13 cellular contexts compared by ENCODE assay signal in the genomic region with DNA sequence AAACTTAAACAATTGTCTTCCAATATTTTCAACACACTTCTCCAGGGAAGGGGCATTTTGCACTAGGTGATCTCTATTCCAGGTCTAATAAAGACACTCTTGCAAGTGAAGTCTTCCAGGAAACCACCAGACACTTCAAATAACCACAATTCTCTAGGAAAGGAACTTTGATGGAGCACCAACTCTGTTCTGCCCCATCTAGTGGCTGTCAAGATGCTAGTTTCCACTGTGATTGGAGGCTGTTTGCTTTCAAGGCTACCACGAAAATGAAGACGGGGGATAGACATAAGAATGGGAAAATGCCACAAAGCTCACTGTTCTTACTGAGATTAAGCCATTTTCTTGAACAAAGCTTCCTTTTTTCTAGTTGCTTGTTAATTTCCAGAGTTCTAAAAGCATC.
DNase-seq lines count a peak whose midpoint lies in the region; ATAC-seq and TF ChIP-seq lines count a peak whose summit lies in the region.
"Had no signal": no experiment of that assay in that cellular context is flagged by ENCODE, and none has a peak within 500 bp of the region (broad histone marks: within the 10 kb centered on the region; RNA-seq: fewer than 3 reads in every experiment).

No MANE protein-coding gene starts in this region.

- H3K36me3 Mint-ChIP-seq in WTC11 = no peaks in the 10 kb centered on the region
- H3K36me3 Mint-ChIP-seq: natural killer cell had no signal

- H3K27me3 Mint-ChIP-seq in WTC11 (ENCODE audit: low read depth) = no peaks in the 10 kb centered on the region
- H3K27me3 Mint-ChIP-seq: activated T-helper 17 cell treated with anti-CD3 and anti-CD28 coated beads, Interleukin-2, amount 50 U/mL, for 72 hours had no signal

- no peaks in the 10 kb centered on the region for H3K4me1 ChIP-seq in A673 (ENCODE audit: insufficient read depth, low read length, poor library complexity, severe bottlenecking)

- H3K4me1 Mint-ChIP-seq in WTC11 = no peaks in the 10 kb centered on the region
- H3K4me1 Mint-ChIP-seq: activated T-helper 17 cell treated with anti-CD3 and anti-CD28 coated beads, Interleukin-2, amount 50 U/mL, for 72 hours; natural killer cell had no signal

- no peak overlapping the region for H3K27ac ChIP-seq in A673 (ENCODE audit: low read depth, low read length, poor library complexity, severe bottlenecking)
- H3K27ac ChIP-seq: cardiac muscle cell had no signal

- CTCF ChIA-PET in A673 (lab: Charles Lee) (no interaction called here), WTC11 (lab: Charles Lee) (interaction anchor here (0.7 kb wide), 1 partner anchor 303 kb away, joined by 3 read pairs; no protein-coding TSS in a partner anchor)

- POLR2A ChIA-PET in A673 (lab: Charles Lee; ENCODE audit: low non-redundant PET) (no interaction called here), WTC11 (lab: Charles Lee) (no interaction called here)

- H3K9me3 Mint-ChIP-seq in WTC11 = peaks cover 2% of the 10 kb centered on the region
- H3K9me3 Mint-ChIP-seq: activated T-helper 17 cell treated with anti-CD3 and anti-CD28 coated beads, Interleukin-2, amount 50 U/mL, for 72 hours; natural killer cell had no signal

- TF ChIP-seq CTCF in A673 (conservative IDR thresholded peaks at IDR 0.05; ENCODE audit: low read depth, low read length) = peak; percentile 54
- TF ChIP-seq CTCF in WTC11 (IDR thresholded peaks at IDR 0.05) = no peak
- TF ChIP-seq CTCF in kidney epithelial cell (IDR thresholded peaks at IDR 0.05; ENCODE audit: insufficient read depth, low read length, poor library complexity, severe bottlenecking) = peak; percentile 30

- no peaks in the 10 kb centered on the region for H3K9me3 ChIP-seq in A673 (ENCODE audit: low read depth, low read length, poor library complexity, severe bottlenecking)

- H3K36me3 ChIP-seq in A673 (ENCODE audit: insufficient read depth, low read length, poor library complexity, severe bottlenecking) = no peaks in the 10 kb centered on the region
- no peaks in the 10 kb centered on the region for H3K36me3 ChIP-seq in kidney epithelial cell (ENCODE audit: control insufficient read depth, insufficient read depth, low read length)
- H3K36me3 ChIP-seq: cardiac muscle cell had no signal

- H3K4me3 ChIP-seq in A673 (ENCODE audit: low read depth, low read length, poor library complexity, severe bottlenecking) (no peak overlapping the region), kidney epithelial cell (ENCODE audit: low read depth, low read length) (no peak overlapping the region)
- H3K4me3 ChIP-seq: cardiac muscle cell had no signal

- H3K27ac Mint-ChIP-seq in WTC11 = no peak overlapping the region
- H3K27ac Mint-ChIP-seq: activated T-helper 17 cell treated with anti-CD3 and anti-CD28 coated beads, Interleukin-2, amount 50 U/mL, for 72 hours; natural killer cell had no signal

- intact Hi-C loops in A673 (cut with micrococcal nuclease; ENCODE audit: unreplicated experiment) = loop anchor here (10.0 kb wide), 1 partner anchor 655 kb away; no protein-coding TSS in a partner anchor

- ATAC-seq in WTC11 (peak; percentile 53; the same call in 1 of the 2 replicates), HG02759 (IDR thresholded peaks at IDR 0.05; ENCODE audit: unreplicated experiment) (no peak), HG03565 (IDR thresholded peaks at IDR 0.05; ENCODE audit: unreplicated experiment) (no peak), GM21737 (IDR thresholded peaks at IDR 0.05; ENCODE audit: unreplicated experiment) (no peak)
- ATAC-seq: activated CD4-positive, CD25-positive, alpha-beta regulatory T cell treated with anti-CD3 and anti-CD28 coated beads, Interleukin-2, amount 50 U/mL, for 24 hours; activated T-helper 17 cell treated with anti-CD3 and anti-CD28 coated beads, Interleukin-2, amount 50 U/mL, for 72 hours; natural killer cell had no signal

- H3K27me3 ChIP-seq in A673 (replicated peaks; ENCODE audit: insufficient read depth, low read depth, low read length, poor library complexity) = no peaks in the 10 kb centered on the region
- H3K27me3 ChIP-seq in kidney epithelial cell (ENCODE audit: control insufficient read depth, insufficient read depth, low read length) = no peaks in the 10 kb centered on the region
- H3K27me3 ChIP-seq: cardiac muscle cell had no signal

- peak; percentile 48 for DNase-seq in A673 (ENCODE audit: low spot score)
- DNase-seq in HCEC 1CT = peak; percentile 0
- no peak for DNase-seq in WTC11 (ENCODE audit: low spot score)
- no peak for DNase-seq in kidney epithelial cell (ENCODE audit: low read depth)
- DNase-seq in NCI-H1048 (lab: John Stamatoyannopoulos, UW) = no peak
- DNase-seq: natural killer cell, NCI-H2171 treated with DMSO at 0.1 percent for 48 hours had no signal

- BruUV-seq in A673 (replicated peaks; lab: Mats Ljungman, UMichigan) = no TSS peak

- no peak overlapping the region for H3K4me3 Mint-ChIP-seq in WTC11
- H3K4me3 Mint-ChIP-seq: activated T-helper 17 cell treated with anti-CD3 and anti-CD28 coated beads, Interleukin-2, amount 50 U/mL, for 72 hours; natural killer cell had no signal

TF ChIP-seq in WTC11, 78 proteins besides CTCF, POLR2A, EP300 and RAD21:
- TF ChIP-seq JAZF1 (CRISPR knock-in tag; IDR thresholded peaks at IDR 0.05) (no peak), NR1H2 (CRISPR knock-in tag; IDR thresholded peaks at IDR 0.05) (no peak), ZNF263 (CRISPR knock-in tag; IDR thresholded peaks at IDR 0.05; ENCODE audit: low read depth) (no peak)
- TF ChIP-seq, protein P1, sequence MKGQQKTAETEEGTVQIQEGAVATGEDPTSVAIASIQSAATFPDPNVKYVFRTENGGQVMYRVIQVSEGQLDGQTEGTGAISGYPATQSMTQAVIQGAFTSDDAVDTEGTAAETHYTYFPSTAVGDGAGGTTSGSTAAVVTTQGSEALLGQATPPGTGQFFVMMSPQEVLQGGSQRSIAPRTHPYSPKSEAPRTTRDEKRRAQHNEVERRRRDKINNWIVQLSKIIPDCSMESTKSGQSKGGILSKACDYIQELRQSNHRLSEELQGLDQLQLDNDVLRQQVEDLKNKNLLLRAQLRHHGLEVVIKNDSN (CRISPR knock-in tag; IDR thresholded peaks at IDR 0.05) = no peak
TF ChIP-seq in WTC11: peak in this region for 0.

Comparison
In these comparisons a context has a peak if more than half of its experiments do, and no peak if none do; other contexts are left out.
1. DNase-seq: peak in A673 (single experiment) and HCEC 1CT (single experiment); none in WTC11 (single experiment), kidney epithelial cell (single experiment) and NCI-H1048 (single experiment).